ENCODE assay signal across 8 cellular contexts in genomic region chr9:98255578-98256296, GRCh38. TPM values are rescaled to one million over a fixed set of nuclear protein-coding genes. Genes with fewer than 3 reads are reported as not detected.
DNase-seq lines count a peak whose midpoint lies in the region; ATAC-seq lines count a peak whose summit lies in the region.

A gene with protein sequence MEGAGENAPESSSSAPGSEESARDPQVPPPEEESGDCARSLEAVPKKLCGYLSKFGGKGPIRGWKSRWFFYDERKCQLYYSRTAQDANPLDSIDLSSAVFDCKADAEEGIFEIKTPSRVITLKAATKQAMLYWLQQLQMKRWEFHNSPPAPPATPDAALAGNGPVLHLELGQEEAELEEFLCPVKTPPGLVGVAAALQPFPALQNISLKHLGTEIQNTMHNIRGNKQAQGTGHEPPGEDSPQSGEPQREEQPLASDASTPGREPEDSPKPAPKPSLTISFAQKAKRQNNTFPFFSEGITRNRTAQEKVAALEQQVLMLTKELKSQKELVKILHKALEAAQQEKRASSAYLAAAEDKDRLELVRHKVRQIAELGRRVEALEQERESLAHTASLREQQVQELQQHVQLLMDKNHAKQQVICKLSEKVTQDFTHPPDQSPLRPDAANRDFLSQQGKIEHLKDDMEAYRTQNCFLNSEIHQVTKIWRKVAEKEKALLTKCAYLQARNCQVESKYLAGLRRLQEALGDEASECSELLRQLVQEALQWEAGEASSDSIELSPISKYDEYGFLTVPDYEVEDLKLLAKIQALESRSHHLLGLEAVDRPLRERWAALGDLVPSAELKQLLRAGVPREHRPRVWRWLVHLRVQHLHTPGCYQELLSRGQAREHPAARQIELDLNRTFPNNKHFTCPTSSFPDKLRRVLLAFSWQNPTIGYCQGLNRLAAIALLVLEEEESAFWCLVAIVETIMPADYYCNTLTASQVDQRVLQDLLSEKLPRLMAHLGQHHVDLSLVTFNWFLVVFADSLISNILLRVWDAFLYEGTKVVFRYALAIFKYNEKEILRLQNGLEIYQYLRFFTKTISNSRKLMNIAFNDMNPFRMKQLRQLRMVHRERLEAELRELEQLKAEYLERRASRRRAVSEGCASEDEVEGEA (minus strand): TSS chr9:98255649. CDS start chr9:98255541, 108 bp downstream.

- no peak within 1 kb of the TSS for H2BK120ac ChIP-seq in mesendoderm (ENCODE audit: low read depth, low read length)

- peaks cover 18% of the 10 kb centered on the region for H3K79me1 ChIP-seq in mesendoderm (ENCODE audit: low read length)

- no peaks in the 10 kb centered on the region for H3K27me3 ChIP-seq in endocrine pancreas (ENCODE audit: control insufficient read depth, insufficient read depth, low read length)
- H3K27me3 ChIP-seq in mesendoderm (ENCODE audit: insufficient read depth, low read length, poor library complexity) = no peaks in the 10 kb centered on the region

- WGBS in mesendoderm (ENCODE audit: extremely low coverage, insufficient coverage, low lambda C conversion rate) = no CpG with 5 or more reads among the region's 64 CpGs

- peak; percentile 81 for ATAC-seq in GM21390 (IDR thresholded peaks at IDR 0.05; ENCODE audit: unreplicated experiment)

- peak within 1 kb of the TSS; percentile 79 for H2BK5ac ChIP-seq in mesendoderm (ENCODE audit: low read length)

- peak within 1 kb of the TSS; percentile 42 for H3K18ac ChIP-seq in mesendoderm (ENCODE audit: low read length)

- peak within 1 kb of the TSS; percentile 59 for H3K4me2 ChIP-seq in mesendoderm (ENCODE audit: low read length)

- no peak within 1 kb of the TSS for H3K23ac ChIP-seq in mesendoderm (ENCODE audit: low read length)

- H3K4me3 ChIP-seq in endocrine pancreas (ENCODE audit: control insufficient read depth, insufficient read depth, low read length) (peak within 1 kb of the TSS; percentile 79), mesendoderm (ENCODE audit: low read length) (peak within 1 kb of the TSS; percentile 81)

- H2AK5ac ChIP-seq in mesendoderm (ENCODE audit: low read length) = no peak within 1 kb of the TSS

- H3K4ac ChIP-seq in mesendoderm (ENCODE audit: low read depth, low read length) = peak within 1 kb of the TSS; percentile 75

- H3K9me3 ChIP-seq in endocrine pancreas (ENCODE audit: control insufficient read depth, low read length) = no peaks in the 10 kb centered on the region

- H4K8ac ChIP-seq in mesendoderm (ENCODE audit: low read depth, low read length) = no peak within 1 kb of the TSS

- DNase-seq in D341Med (ENCODE audit: low spot score) (peak; percentile 97), HUDEP-2 (lab: John Stamatoyannopoulos, UW; ENCODE audit: unreplicated experiment in 76 of 76) (peak; percentile 66 to 98 (median 94)), NOMO-1 treated with DMSO at 0.1 percent for 48 hours (lab: John Stamatoyannopoulos, UW; ENCODE audit: unreplicated experiment) (peak; percentile 95), mesendoderm (peak; percentile 98)
- peak; percentile 89 for DNase-seq in activated CD8-positive, alpha-beta memory T cell treated with anti-CD3 and anti-CD28 coated beads, Interleukin-2, amount 50 U/mL, for 1 hour (ENCODE audit: extremely low read depth)
- peak; percentile 96 for DNase-seq in stimulated activated CD8-positive, alpha-beta memory T cell treated with anti-CD3 and anti-CD28 coated beads, Interleukin-12 subunit alpha, Interleukin-12 subunit beta, amount 100 ng/mL, for 4 hours (ENCODE audit: low read depth)

- H3K4me1 ChIP-seq in endocrine pancreas (ENCODE audit: control insufficient read depth, insufficient read depth, low read length) (no peaks in the 10 kb centered on the region), mesendoderm (ENCODE audit: control insufficient read depth, low read depth, low read length) (peaks cover 11% of the 10 kb centered on the region)

- no peaks in the 10 kb centered on the region for H3K36me3 ChIP-seq in endocrine pancreas (ENCODE audit: control insufficient read depth, insufficient read depth, low read length)
- H3K36me3 ChIP-seq in mesendoderm (ENCODE audit: control insufficient read depth, insufficient read depth, low read length) = no peaks in the 10 kb centered on the region

- peak within 1 kb of the TSS; percentile 62 for H3K9ac ChIP-seq in endocrine pancreas (ENCODE audit: control insufficient read depth, insufficient read depth, low read length)
- H3K9ac ChIP-seq in mesendoderm (ENCODE audit: low read length) = peak within 1 kb of the TSS; percentile 75

- peak within 1 kb of the TSS; percentile 87 for H3K27ac ChIP-seq in mesendoderm (ENCODE audit: low read depth, low read length)

- H2BK15ac ChIP-seq in mesendoderm (replicated peaks; ENCODE audit: low read depth) = no peak within 1 kb of the TSS

- H3K56ac ChIP-seq in mesendoderm (ENCODE audit: low read length) = peak within 1 kb of the TSS; percentile 90

- H3K79me2 ChIP-seq in mesendoderm (ENCODE audit: control insufficient read depth, insufficient read depth, low read length) = peaks cover 33% of the 10 kb centered on the region

- no peak within 1 kb of the TSS for H4K5ac ChIP-seq in mesendoderm (ENCODE audit: low read length)

RNA-seq across cellular contexts. Expression of the gene that starts here (rescaled TPM):
- 16.0 TPM for polyA plus RNA-seq in mesendoderm (2013, experiment 1 of 2)
- 16.2 TPM for polyA plus RNA-seq in mesendoderm (2013, experiment 2 of 2)

Comparison
In these comparisons a context has a peak if more than half of its experiments do, and no peak if none do; other contexts are left out.
1. Peak in every context shown above with its lines: DNase-seq, ATAC-seq, H3K4me3 ChIP-seq and H3K27ac ChIP-seq.